ENCODE assay signal across 17 cellular contexts in the genomic region with DNA sequence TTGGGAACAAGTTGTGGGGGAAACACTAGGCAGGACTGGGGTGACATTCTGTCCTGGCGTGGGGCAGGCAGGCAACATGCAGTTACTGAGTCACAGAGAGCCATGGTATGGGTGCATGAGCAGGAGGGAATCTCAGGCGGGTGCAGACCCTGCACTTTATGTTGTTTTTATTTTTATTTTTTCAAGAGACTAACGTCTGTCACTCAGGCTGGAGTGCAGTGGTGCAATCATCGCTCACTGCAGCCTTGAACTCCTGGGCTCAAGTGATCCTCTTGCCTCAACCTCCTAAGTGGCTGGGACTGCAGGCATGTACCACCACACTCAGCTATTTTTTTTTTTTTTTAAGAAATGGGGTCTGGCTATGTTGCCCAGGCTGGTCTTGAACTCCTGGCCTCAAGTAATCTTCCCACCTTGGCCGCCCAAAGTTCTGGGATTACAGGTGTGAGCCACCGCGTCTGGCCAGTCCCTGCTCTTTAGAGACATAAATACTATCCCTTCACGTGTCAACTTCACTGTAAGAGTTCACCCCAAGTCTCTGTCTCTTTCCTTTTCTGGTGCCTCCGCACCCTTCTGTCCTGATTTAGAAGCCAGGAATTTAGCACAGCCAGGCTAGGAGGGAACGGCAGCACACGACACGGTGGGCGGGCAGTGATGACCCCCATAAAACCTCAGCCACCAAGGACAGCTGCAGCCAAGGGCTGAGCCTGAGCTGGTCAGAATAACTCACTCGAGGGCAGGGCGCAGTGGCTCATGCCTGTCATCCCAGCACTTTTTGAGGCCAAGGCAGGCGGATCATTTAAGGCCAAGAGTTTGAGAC.
DNase-seq lines count a peak whose midpoint lies in the region; ATAC-seq, FAIRE-seq and TF ChIP-seq lines count a peak whose summit lies in the region.
"Had no signal": no experiment of that assay in that cellular context is flagged by ENCODE, and none has a peak within 500 bp of the region (broad histone marks: within the 10 kb centered on the region; RNA-seq: fewer than 3 reads in every experiment).

No MANE protein-coding gene starts in this region.

- intact Hi-C loops in K562 (cut with micrococcal nuclease) (no loop called here), spleen (cut with DNase I; ENCODE audit: low total_unique reads) (no loop called here)

- ATAC-seq in K562 = no peak
- no peak for ATAC-seq in GM21619 (IDR thresholded peaks at IDR 0.05; ENCODE audit: unreplicated experiment)
- ATAC-seq in HG02973 (IDR thresholded peaks at IDR 0.05; ENCODE audit: unreplicated experiment) = no peak

- H3K36me3 ChIP-seq in K562 (ENCODE audit: control insufficient read depth, insufficient read depth, low read length) (no peaks in the 10 kb centered on the region), spleen (no peaks in the 10 kb centered on the region)
- H3K36me3 ChIP-seq: SJSA1 had no signal

- in situ Hi-C loops in K562 (cut with MboI) = no loop called here

- WGBS in K562 (ENCODE audit: insufficient coverage, low coverage, missing lambda C conversion rate) = 1% methylated on average over 16 of the region's 16 CpGs
- WGBS in spleen, 5 donors = 75 to 79% (median 78%) methylated on average over 16 of the region's 16 CpGs

- H2AFZ ChIP-seq in K562 (ENCODE audit: low read depth, low read length) = no peak overlapping the region

- H3K4me2 ChIP-seq in K562 (ENCODE audit: insufficient read depth, low read length) = no peak overlapping the region

- H3K9ac ChIP-seq in K562 (ENCODE audit: insufficient read depth in 1 of 2, low read depth in 2 of 2, low read length in 2 of 2) = no peak overlapping the region

- DNase-seq in D341Med (ENCODE audit: low spot score) (peak; percentile 36), K562 (ENCODE audit: extremely low read depth in 1 of 4, low spot score in 3 of 4) (no peak), myocyte (ENCODE audit: low read depth) (peak; percentile 27), spleen (peak; percentile 42), H4 (ENCODE audit: low spot score) (no peak)
- DNase-seq: DMS153, MM.1S, NCI-H1092 treated with DMSO at 0.1 percent for 48 hours, NCI-H2081 treated with DMSO at 0.1 percent for 48 hours, NCI-H2227 treated with DMSO at 0.1 percent for 48 hours, NCI-H69 had no signal

- BruUV-seq in K562 (replicated peaks; lab: Mats Ljungman, UMichigan) = no TSS peak

- H3K4me1 ChIP-seq in K562 (replicated peaks in 1 of 2; ENCODE audit: control insufficient read depth in 2 of 2, insufficient read depth in 2 of 2, low read length in 2 of 2) (peaks cover 0 to 4% of the 10 kb centered on the region in 2 experiments; a peak in 1 of 5 replicates), spleen (peaks cover 0 to 16% (median 10%) of the 10 kb centered on the region in 6 donors)
- H3K4me1 ChIP-seq: SJSA1 had no signal

- no peak for TF ChIP-seq RAD21 in K562 (CRISPR knock-in tag; conservative IDR thresholded peaks at IDR 0.05 in 1 of 2, IDR thresholded peaks at IDR 0.05 in 1 of 2)

- no peak for FAIRE-seq in K562 (lab: Jason Lieb, UNC)
- FAIRE-seq: GM12892, H54 had no signal

- H4K20me1 ChIP-seq in K562 (replicated peaks; ENCODE audit: control insufficient read depth, insufficient read depth, low read length) = peaks cover 17% of the 10 kb centered on the region

- no peaks in the 10 kb centered on the region for H3K9me1 ChIP-seq in K562 (ENCODE audit: control insufficient read depth, insufficient read depth, low read length)

- H3K27ac ChIP-seq in K562 (ENCODE audit: extremely low read depth, low read depth, low read length) = no peak overlapping the region
- H3K27ac ChIP-seq in spleen = no peak overlapping the region
- H3K27ac ChIP-seq: RWPE1, SJSA1 had no signal

- TF ChIP-seq POLR2A in K562 (conservative IDR thresholded peaks at IDR 0.05) (no peak), spleen (IDR thresholded peaks at IDR 0.05) (no peak)

- no peak overlapping the region for H3K4me3 ChIP-seq in K562
- no peak overlapping the region for H3K4me3 ChIP-seq in spleen
- H3K4me3 ChIP-seq: SJSA1 had no signal

- H3K27me3 ChIP-seq in K562 (ENCODE audit: control insufficient read depth in 2 of 2, insufficient read depth in 2 of 2, low read length in 2 of 2) (peaks cover 13 to 78% of the 10 kb centered on the region in 2 experiments; a peak in 4 of 5 replicates), spleen (replicated peaks in 1 of 7) (peaks cover 0 to 8% (median 0%) of the 10 kb centered on the region in 7 donors)
- H3K27me3 ChIP-seq: SJSA1 had no signal

- no peaks in the 10 kb centered on the region for H3K79me2 ChIP-seq in K562 (ENCODE audit: control insufficient read depth, insufficient read depth, low read length)

- TF ChIP-seq EP300 in K562 (IDR thresholded peaks at IDR 0.05; ENCODE audit: low read length) = no peak

- no peaks in the 10 kb centered on the region for H3K9me3 ChIP-seq in K562 (replicated peaks; ENCODE audit: control insufficient read depth, insufficient read depth, low read depth, low read length)
- peaks cover 0 to 4% (median 0%) of the 10 kb centered on the region in 8 donors for H3K9me3 ChIP-seq in spleen
- H3K9me3 ChIP-seq: SJSA1 had no signal

- POLR2A ChIA-PET in K562 (lab: Yijun Ruan, JAX) = interaction anchor here (0.6 to 1.7 kb wide), 4 partner anchors 10 to 63 kb away, joined by 3 to 5 read pairs (median 4); no protein-coding TSS in a partner anchor

- CTCF ChIA-PET in K562 (lab: Yijun Ruan, JAX; ENCODE audit: low intra/inter-chr PET ratio) = no interaction called here

- TF ChIP-seq CTCF in K562 (IDR thresholded peaks at IDR 0.05 in 2 of 3, conservative IDR thresholded peaks at IDR 0.05 in 1 of 3; ENCODE audit: insufficient read depth in 2 of 3, low read depth in 1 of 3, low read length in 3 of 3) (0 out of 6 replicates have a peak, but pooled peaks of 1 of the 3 experiments have one; percentile 2), spleen (IDR thresholded peaks at IDR 0.05 in 8 of 11, conservative IDR thresholded peaks at IDR 0.05 in 3 of 11) (no peak)

TF ChIP-seq in K562, 482 proteins besides CTCF, POLR2A, EP300 and RAD21:
- no peak for TF ChIP-seq ZKSCAN1 (IDR thresholded peaks at IDR 0.05; ENCODE audit: low read depth, low read length)
- no peak for TF ChIP-seq ZKSCAN3 (CRISPR knock-in tag; IDR thresholded peaks at IDR 0.05)
- no peak for TF ChIP-seq ZNF354B (CRISPR knock-in tag; IDR thresholded peaks at IDR 0.05)
- TF ChIP-seq, protein P1, sequence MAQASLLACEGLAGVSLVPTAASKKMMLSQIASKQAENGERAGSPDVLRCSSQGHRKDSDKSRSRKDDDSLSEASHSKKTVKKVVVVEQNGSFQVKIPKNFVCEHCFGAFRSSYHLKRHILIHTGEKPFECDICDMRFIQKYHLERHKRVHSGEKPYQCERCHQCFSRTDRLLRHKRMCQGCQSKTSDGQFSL (CRISPR knock-in tag; IDR thresholded peaks at IDR 0.05) = peak; percentile 59; the same call in 1 of the 2 replicates
- TF ChIP-seq, protein P1 (tag; IDR thresholded peaks at IDR 0.05) = peak in 1 of 2 experiments; percentile 70; a peak in 1 of 4 replicates
- no peak for TF ChIP-seq ZNF699 (CRISPR knock-in tag; IDR thresholded peaks at IDR 0.05; ENCODE audit: insufficient replicate concordance)
- TF ChIP-seq PCBP1 (IDR thresholded peaks at IDR 0.05; ENCODE audit: low read depth, low read length, poor library complexity, severe bottlenecking) = no peak
- TF ChIP-seq PPARD (CRISPR knock-in tag; IDR thresholded peaks at IDR 0.05) = no peak
TF ChIP-seq in K562: peak in this region for 1.

Comparison
In these comparisons a context has a peak if more than half of its experiments do, and no peak if none do; other contexts are left out.
1. DNase-seq: peak in D341Med (single experiment), myocyte (single experiment) and spleen (single experiment); none in K562 (0 of 4) and H4 (single experiment).